ENCODE assay signal across 1 cellular context in the genomic region with DNA sequence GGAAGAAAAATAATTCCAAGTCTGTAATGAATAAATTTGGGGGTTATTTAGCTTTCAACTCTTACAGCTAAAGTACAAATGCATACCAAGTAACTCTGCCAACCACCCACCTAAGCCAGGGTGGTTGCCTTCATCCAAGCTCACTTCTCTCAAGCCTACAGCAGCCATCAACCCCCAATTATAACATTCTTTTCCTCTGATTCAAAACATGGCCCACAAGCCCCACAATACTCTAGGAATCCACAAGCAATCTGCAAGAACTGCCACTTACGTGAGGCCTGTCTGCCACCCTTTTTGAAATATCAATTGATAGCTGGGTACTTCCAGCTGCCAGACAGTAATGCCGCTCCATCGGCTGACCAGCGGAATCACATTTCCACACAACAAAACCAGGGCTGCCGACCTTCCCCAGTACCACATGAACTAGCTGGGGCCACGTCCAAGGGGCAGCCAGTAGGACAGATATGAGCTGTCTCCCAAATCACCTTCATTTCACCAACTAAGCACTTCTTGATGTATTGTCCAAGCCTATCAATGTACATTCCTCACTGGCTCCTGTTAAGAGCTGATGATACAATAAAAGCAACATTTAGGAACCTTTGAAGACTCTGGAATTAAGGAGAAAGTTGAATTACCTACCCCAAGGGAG.
TF ChIP-seq lines count a peak whose summit lies in the region.

No MANE protein-coding gene starts in this region.

TF ChIP-seq in GM12878, 131 proteins besides CTCF, POLR2A, EP300 and RAD21:
- TF ChIP-seq CHD2 (IDR thresholded peaks at IDR 0.05; ENCODE audit: borderline replicate concordance, low read depth, low read length) (no peak), ZNF622 (IDR thresholded peaks at IDR 0.05) (no peak), ZSCAN29 (IDR thresholded peaks at IDR 0.05) (no peak), HDGF (IDR thresholded peaks at IDR 0.05) (no peak), TCF7 (IDR thresholded peaks at IDR 0.05; ENCODE audit: borderline replicate concordance) (no peak), ASH2L (IDR thresholded peaks at IDR 0.05; ENCODE audit: borderline replicate concordance, low read depth) (no peak), FOS (IDR thresholded peaks at IDR 0.05; ENCODE audit: borderline replicate concordance, extremely low read depth, insufficient read length) (no peak), ETV6 (conservative IDR thresholded peaks at IDR 0.05 in 1 of 2, IDR thresholded peaks at IDR 0.05 in 1 of 2; ENCODE audit: borderline replicate concordance in 1 of 2, low read depth in 1 of 2) (no peak), EED (IDR thresholded peaks at IDR 0.05; ENCODE audit: low read depth) (no peak), KDM1A (IDR thresholded peaks at IDR 0.05; ENCODE audit: borderline replicate concordance) (no peak), JUNB (IDR thresholded peaks at IDR 0.05) (no peak), SREBF2 (IDR thresholded peaks at IDR 0.05; ENCODE audit: low read length) (no peak), POU2F2 (IDR thresholded peaks at IDR 0.05; ENCODE audit: borderline replicate concordance, low read depth, low read length) (no peak)
- TF ChIP-seq, protein P1, sequence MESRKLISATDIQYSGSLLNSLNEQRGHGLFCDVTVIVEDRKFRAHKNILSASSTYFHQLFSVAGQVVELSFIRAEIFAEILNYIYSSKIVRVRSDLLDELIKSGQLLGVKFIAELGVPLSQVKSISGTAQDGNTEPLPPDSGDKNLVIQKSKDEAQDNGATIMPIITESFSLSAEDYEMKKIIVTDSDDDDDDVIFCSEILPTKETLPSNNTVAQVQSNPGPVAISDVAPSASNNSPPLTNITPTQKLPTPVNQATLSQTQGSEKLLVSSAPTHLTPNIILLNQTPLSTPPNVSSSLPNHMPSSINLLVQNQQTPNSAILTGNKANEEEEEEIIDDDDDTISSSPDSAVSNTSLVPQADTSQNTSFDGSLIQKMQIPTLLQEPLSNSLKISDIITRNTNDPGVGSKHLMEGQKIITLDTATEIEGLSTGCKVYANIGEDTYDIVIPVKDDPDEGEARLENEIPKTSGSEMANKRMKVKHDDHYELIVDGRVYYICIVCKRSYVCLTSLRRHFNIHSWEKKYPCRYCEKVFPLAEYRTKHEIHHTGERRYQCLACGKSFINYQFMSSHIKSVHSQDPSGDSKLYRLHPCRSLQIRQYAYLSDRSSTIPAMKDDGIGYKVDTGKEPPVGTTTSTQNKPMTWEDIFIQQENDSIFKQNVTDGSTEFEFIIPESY (IDR thresholded peaks at IDR 0.05), result no peak
- TF ChIP-seq, protein P2, sequence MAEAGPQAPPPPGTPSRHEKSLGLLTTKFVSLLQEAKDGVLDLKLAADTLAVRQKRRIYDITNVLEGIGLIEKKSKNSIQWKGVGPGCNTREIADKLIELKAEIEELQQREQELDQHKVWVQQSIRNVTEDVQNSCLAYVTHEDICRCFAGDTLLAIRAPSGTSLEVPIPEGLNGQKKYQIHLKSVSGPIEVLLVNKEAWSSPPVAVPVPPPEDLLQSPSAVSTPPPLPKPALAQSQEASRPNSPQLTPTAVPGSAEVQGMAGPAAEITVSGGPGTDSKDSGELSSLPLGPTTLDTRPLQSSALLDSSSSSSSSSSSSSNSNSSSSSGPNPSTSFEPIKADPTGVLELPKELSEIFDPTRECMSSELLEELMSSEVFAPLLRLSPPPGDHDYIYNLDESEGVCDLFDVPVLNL (IDR thresholded peaks at IDR 0.05; ENCODE audit: low read depth, low read length), result no peak
- TF ChIP-seq, protein P3, sequence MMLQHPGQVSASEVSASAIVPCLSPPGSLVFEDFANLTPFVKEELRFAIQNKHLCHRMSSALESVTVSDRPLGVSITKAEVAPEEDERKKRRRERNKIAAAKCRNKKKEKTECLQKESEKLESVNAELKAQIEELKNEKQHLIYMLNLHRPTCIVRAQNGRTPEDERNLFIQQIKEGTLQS (IDR thresholded peaks at IDR 0.05; ENCODE audit: borderline replicate concordance, extremely low read depth, low read depth, low read length), result no peak
TF ChIP-seq in GM12878: peak in this region for 0.
